9 cellular contexts compared by ENCODE assay signal in the genomic region with DNA sequence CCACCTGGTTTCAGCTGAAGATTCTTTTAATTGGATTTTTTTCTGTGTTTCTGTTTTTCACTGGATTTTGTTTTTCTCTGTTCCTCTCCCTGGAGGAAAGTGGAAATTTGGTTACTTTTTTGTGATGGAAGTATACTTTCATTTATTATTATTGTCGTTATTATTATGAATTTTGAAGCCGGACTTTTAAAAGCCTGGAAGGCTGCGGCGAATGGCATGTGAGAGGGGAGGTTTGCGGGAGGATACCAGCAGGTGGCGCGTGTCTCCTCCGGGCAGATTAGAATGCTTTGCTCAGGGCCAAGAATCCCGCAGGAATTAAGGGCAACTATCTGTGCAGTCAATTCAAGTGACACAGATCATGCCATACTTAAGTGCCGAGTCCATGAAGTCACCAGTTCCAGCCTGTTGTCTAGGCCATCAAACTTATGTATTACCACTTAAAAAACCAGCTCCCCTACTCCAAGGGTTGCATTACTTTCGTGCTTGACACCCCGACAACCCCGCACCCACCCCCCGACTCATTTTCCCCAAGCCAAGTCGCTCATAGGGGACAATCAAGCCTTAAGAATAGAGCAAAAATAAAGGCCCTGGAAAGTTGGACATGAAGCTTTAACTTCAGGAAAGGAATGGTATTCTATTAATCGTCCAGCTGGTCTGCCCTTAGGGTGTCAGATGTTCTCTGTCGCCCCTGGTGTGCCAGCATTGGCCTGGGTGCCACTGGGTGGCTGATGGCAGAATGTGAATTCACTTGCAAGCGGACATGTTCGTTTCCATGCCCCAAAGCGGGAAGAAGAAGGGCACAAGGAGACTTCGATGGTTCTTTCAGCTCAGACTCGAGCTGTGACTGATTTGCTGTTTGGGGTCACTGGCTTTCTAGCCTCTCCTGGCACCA. TPM values are rescaled to one million over a fixed set of nuclear protein-coding genes. Genes with fewer than 3 reads are reported as not detected.
DNase-seq lines count a peak whose midpoint lies in the region; ATAC-seq, FAIRE-seq and TF ChIP-seq lines count a peak whose summit lies in the region.
"Had no signal": no experiment of that assay in that cellular context is flagged by ENCODE, and none has a peak within 500 bp of the region (broad histone marks: within the 10 kb centered on the region; RNA-seq: fewer than 3 reads in every experiment).

No MANE protein-coding gene starts in this region.

- H3K9me3 Mint-ChIP-seq in Calu3 (ENCODE audit: low read depth, unreplicated experiment), result no peaks in the 10 kb centered on the region
- no peaks in the 10 kb centered on the region for H3K9me3 Mint-ChIP-seq in IgD-negative memory B cell

- H3K36me3 ChIP-seq in Peyer's patch (no peaks in the 10 kb centered on the region), neuronal stem cell (replicated peaks in 1 of 2; ENCODE audit: control insufficient read depth in 2 of 2, insufficient read depth in 2 of 2, low read length in 2 of 2) (no peaks in the 10 kb centered on the region)

- intact Hi-C loops in Calu3 (cut with micrococcal nuclease; ENCODE audit: unreplicated experiment), result loop anchor here (1.0 to 5.0 kb wide), 4 partner anchors 51 to 170 kb away; no protein-coding TSS in a partner anchor

- CTCF ChIA-PET in Calu3 (lab: Charles Lee), result interaction anchor here (0.6 to 1.5 kb wide), 5 partner anchors 31 to 170 kb away, joined by 3 to 9 read pairs (median 3); no protein-coding TSS in a partner anchor

- H2BK12ac ChIP-seq in neuronal stem cell (ENCODE audit: low read length), result no peak overlapping the region

- H2AK5ac ChIP-seq in neuronal stem cell (ENCODE audit: low read depth, low read length), result no peak overlapping the region

- no CpG with 5 or more reads among the region's 22 CpGs for WGBS in neuronal stem cell (ENCODE audit: extremely low coverage in 2 of 2, insufficient read length in 2 of 2, insufficient replicate concordance in 1 of 2), 2 donors

- FAIRE-seq in frontal cortex (lab: Jason Lieb, UNC), result no peak
- FAIRE-seq: colon had no signal

- H3K27ac Mint-ChIP-seq in Calu3 (ENCODE audit: unreplicated experiment), result peak overlapping the region; percentile 63
- peak overlapping the region in 2 of 3 donors; percentile 94 to 98 for H3K27ac Mint-ChIP-seq in IgD-negative memory B cell

- TF ChIP-seq POLR2A in Peyer's patch (IDR thresholded peaks at IDR 0.05), result no peak

- H3K27ac ChIP-seq in Peyer's patch (peak overlapping the region in 3 of 4 donors; percentile 82 to 93 (median 91)), neuronal stem cell (replicated peaks; ENCODE audit: low read length) (no peak overlapping the region), substantia nigra (ENCODE audit: low read depth, low read length, poor library complexity, severe bottlenecking) (no peak overlapping the region)

- H3K4me1 ChIP-seq in Peyer's patch, result peaks cover 8 to 27% (median 11%) of the 10 kb centered on the region in 4 donors
- H3K4me1 ChIP-seq in neuronal stem cell (ENCODE audit: control insufficient read depth in 2 of 2, insufficient read depth in 1 of 2, low read depth in 1 of 2, low read length in 2 of 2), result peaks cover 0 to 2% of the 10 kb centered on the region in 2 donors

- H2BK15ac ChIP-seq in neuronal stem cell (ENCODE audit: low read length), result no peak overlapping the region

- no peak overlapping the region for H2BK120ac ChIP-seq in neuronal stem cell (ENCODE audit: low read depth, low read length)

- H3K4me1 Mint-ChIP-seq in Calu3 (ENCODE audit: low read depth, unreplicated experiment) (no peaks in the 10 kb centered on the region), IgD-negative memory B cell (peaks cover 31 to 41% (median 31%) of the 10 kb centered on the region in 3 donors)

- BruUV-seq in Calu3 (replicated peaks; lab: Mats Ljungman, UMichigan), result no TSS peak

- H3K4me3 Mint-ChIP-seq in Calu3 (ENCODE audit: low read depth, unreplicated experiment) (peak overlapping the region; percentile 84), IgD-negative memory B cell (peak overlapping the region; percentile 95 to 99 (median 98))

- no peak overlapping the region for H2BK5ac ChIP-seq in neuronal stem cell (ENCODE audit: low read length)

- no peak overlapping the region for H4K8ac ChIP-seq in neuronal stem cell (ENCODE audit: low read depth, low read length)

- H3K4ac ChIP-seq in neuronal stem cell (ENCODE audit: low read length), result no peak overlapping the region

- no peaks in the 10 kb centered on the region for H3K27me3 ChIP-seq in Peyer's patch
- H3K27me3 ChIP-seq in neuronal stem cell (ENCODE audit: control insufficient read depth in 3 of 3, insufficient read depth in 3 of 3, low read depth in 1 of 3, low read length in 3 of 3), result peaks cover 0 to 31% (median 2%) of the 10 kb centered on the region in 3 experiments

- H3K4me2 ChIP-seq in neuronal stem cell (ENCODE audit: insufficient read depth, low read length, poor library complexity, severe bottlenecking), result no peak overlapping the region

- DNase-seq in Calu3, result peak; percentile 80
- DNase-seq in Peyer's patch, result peak; percentile 84 to 94 (median 87)
- peak; percentile 35 for DNase-seq in activated effector memory CD4-positive, alpha-beta T cell treated with Interleukin-2 at 50 U/mL for 16 hours
- DNase-seq in frontal cortex (ENCODE audit: low spot score in 2 of 2), result peak; percentile 42 to 51
- DNase-seq in neuronal stem cell (ENCODE audit: low spot score), result peak; percentile 62
- peak in 40 of 49 donors; percentile 4 to 71 (median 38) for DNase-seq in substantia nigra (lab: John Stamatoyannopoulos, UW)

- H2AFZ ChIP-seq in neuronal stem cell (ENCODE audit: low read length), result peak overlapping the region; percentile 99

- no peak overlapping the region for H3K14ac ChIP-seq in neuronal stem cell (ENCODE audit: low read length)

- no peak overlapping the region for H3K23ac ChIP-seq in neuronal stem cell (ENCODE audit: low read depth, low read length, poor library complexity)

- H3K9me3 ChIP-seq in Peyer's patch, result no peaks in the 10 kb centered on the region
- no peaks in the 10 kb centered on the region for H3K9me3 ChIP-seq in neuronal stem cell (replicated peaks in 1 of 2; ENCODE audit: control insufficient read depth in 2 of 2, insufficient read depth in 1 of 2, low read depth in 1 of 2, low read length in 2 of 2)

- H3K9ac ChIP-seq in neuronal stem cell (ENCODE audit: low read depth, low read length, poor library complexity), result no peak overlapping the region

- ATAC-seq in GM21576 (IDR thresholded peaks at IDR 0.05; ENCODE audit: unreplicated experiment), result no peak

- peaks cover 7% of the 10 kb centered on the region for H3K79me1 ChIP-seq in neuronal stem cell (ENCODE audit: low read depth, low read length)

- H4K91ac ChIP-seq in neuronal stem cell (ENCODE audit: low read depth, low read length, poor library complexity), result no peak overlapping the region

- H3K4me3 ChIP-seq in Peyer's patch (peak overlapping the region; percentile 88 to 94 (median 89)), neuronal stem cell (ENCODE audit: low read length in 2 of 2) (peak overlapping the region in 1 of 2 donors; percentile 86)

- H3K18ac ChIP-seq in neuronal stem cell (ENCODE audit: low read length), result no peak overlapping the region

- peaks cover 30% of the 10 kb centered on the region for H3K36me3 Mint-ChIP-seq in Calu3 (ENCODE audit: insufficient read depth, unreplicated experiment)
- H3K36me3 Mint-ChIP-seq in IgD-negative memory B cell, result no peaks in the 10 kb centered on the region

- TF ChIP-seq CTCF in Calu3 (IDR thresholded peaks at IDR 0.05; ENCODE audit: unreplicated experiment) (peak; percentile 43), Peyer's patch (IDR thresholded peaks at IDR 0.05) (peak; percentile 79 to 91 (median 84))

- no peaks in the 10 kb centered on the region for H3K27me3 Mint-ChIP-seq in Calu3 (ENCODE audit: unreplicated experiment)
- no peaks in the 10 kb centered on the region for H3K27me3 Mint-ChIP-seq in IgD-negative memory B cell

RNA-seq across cellular contexts. Expression of gene LRCH1, which starts 1.3 kb away (rescaled TPM):
- total RNA-seq in Calu3 (2022) (11.4 and 11.7 TPM in 2 replicates), Peyer's patch (10 to 100 TPM; 13.6 to 29.7 (median 18.5) TPM), frontal cortex (17.1 TPM)
- polyA plus RNA-seq in IgD-negative memory B cell, result 7.6 TPM
- 2.3 TPM for polyA plus RNA-seq in neuronal stem cell (2013, experiment 1 of 2)
- 2.6 TPM for polyA plus RNA-seq in neuronal stem cell (2013, experiment 2 of 2)

Comparison
In these comparisons a context has a peak if more than half of its experiments do, and no peak if none do; other contexts are left out.
1. DNase-seq: peak in every context shown above with its lines; median percentile 87 in Peyer's patch; 80 in Calu3; 62 in neuronal stem cell; 46 in frontal cortex; 38 in substantia nigra; 35 in activated effector memory CD4-positive, alpha-beta T cell treated with Interleukin-2 at 50 U/mL for 16 hours.
2. H3K27ac ChIP-seq: peak in Peyer's patch (3 of 4); none in neuronal stem cell (single experiment) and substantia nigra (single experiment).